In genomic region chr1:152044386-152044785, GRCh38 we compare ENCODE assay signal across 21 cellular contexts. TPM values are rescaled to one million over a fixed set of nuclear protein-coding genes. Genes with fewer than 3 reads are reported as not detected.
DNase-seq lines count a peak whose midpoint lies in the region; ATAC-seq, FAIRE-seq and TF ChIP-seq lines count a peak whose summit lies in the region.
"Had no signal": no experiment of that assay in that cellular context is flagged by ENCODE, and none has a peak within 500 bp of the region (broad histone marks: within the 10 kb centered on the region; RNA-seq: fewer than 3 reads in every experiment).

No MANE protein-coding gene starts in this region.

- no peaks in the 10 kb centered on the region for H4K20me1 ChIP-seq in GM23338 (replicated peaks; ENCODE audit: insufficient read depth)

- no peak overlapping the region; the same call in 2 of the 3 replicates for H3K4me3 Mint-ChIP-seq in GM23338

- H3K18ac ChIP-seq in mesenchymal stem cell (ENCODE audit: low read depth in 1 of 2, low read length in 2 of 2) = no peak overlapping the region

- H2AFZ ChIP-seq in GM23338 (no peak overlapping the region), mesenchymal stem cell (ENCODE audit: low read depth, low read length) (no peak overlapping the region)

- no peak overlapping the region for H3K27ac Mint-ChIP-seq in GM23338

- H3K4ac ChIP-seq in mesenchymal stem cell (ENCODE audit: low read depth in 1 of 2, low read length in 2 of 2) = no peak overlapping the region

- H3K4me1 ChIP-seq in GM23338 (ENCODE audit: insufficient read depth) = peaks cover 40% of the 10 kb centered on the region
- peaks cover 30% of the 10 kb centered on the region for H3K4me1 ChIP-seq in adipocyte (ENCODE audit: control insufficient read depth, insufficient read depth, low read length)
- H3K4me1 ChIP-seq in mesenchymal stem cell (ENCODE audit: control insufficient read depth, insufficient read depth, low read depth, low read length) = peaks cover 9% of the 10 kb centered on the region

- no peak overlapping the region for H3K23ac ChIP-seq in mesenchymal stem cell (ENCODE audit: low read length in 2 of 2)

- H3K27ac ChIP-seq in GM23338 (ENCODE audit: low read depth) (peak overlapping the region; percentile 9; the same call in 1 of the 2 replicates), mesenchymal stem cell (ENCODE audit: low read length, poor library complexity, severe bottlenecking) (no peak overlapping the region)
- H3K27ac ChIP-seq: C4-2B had no signal

- H3K27me3 ChIP-seq in GM23338 (ENCODE audit: insufficient read depth) (peaks cover 21% of the 10 kb centered on the region), adipocyte (replicated peaks; ENCODE audit: control insufficient read depth, insufficient read depth, low read length) (no peaks in the 10 kb centered on the region), mesenchymal stem cell (ENCODE audit: control insufficient read depth in 1 of 2, insufficient read depth in 1 of 2, low read length in 2 of 2) (peaks cover 0 to 27% of the 10 kb centered on the region in 2 experiments)

- no peak overlapping the region for H2BK120ac ChIP-seq in mesenchymal stem cell (ENCODE audit: low read depth, low read length)

- H2BK15ac ChIP-seq in mesenchymal stem cell (ENCODE audit: low read depth, poor library complexity, severe bottlenecking) = no peak overlapping the region

- no peaks in the 10 kb centered on the region for H3K9me3 Mint-ChIP-seq in GM23338

- peaks cover 32% of the 10 kb centered on the region for H3K4me1 Mint-ChIP-seq in GM23338

- peak; percentile 32 for DNase-seq in AG10803 (ENCODE audit: low read depth)
- DNase-seq in GM23338 (ENCODE audit: low spot score) = no peak
- DNase-seq in adipocyte (ENCODE audit: low read depth) = no peak
- no peak for DNase-seq in mesenchymal stem cell
- DNase-seq in GM19239 (ENCODE audit: insufficient read length, low spot score) = no peak
- DNase-seq in activated CD4-positive, alpha-beta T cell treated with anti-CD3 and anti-CD28 coated beads, Interleukin-2, amount 50 U/mL, for 4 hours = no peak
- no peak for DNase-seq in D341Med (ENCODE audit: low spot score)
- DNase-seq: COR-L47, IMR-90, Karpas-422, MM.1S, NCI-H1105 treated with DMSO at 0.1 percent for 48 hours, NCI-H1694 treated with DMSO at 0.1 percent for 48 hours, NCI-H2107, NCI-H2227 treated with DMSO at 0.1 percent for 48 hours, NCI-H524 treated with DMSO at 0.1 percent for 48 hours, SHP77 had no signal

- no peak for TF ChIP-seq CTCF in AG10803 (conservative IDR thresholded peaks at IDR 0.05; ENCODE audit: low read length)
- TF ChIP-seq CTCF in GM23338 (conservative IDR thresholded peaks at IDR 0.05; ENCODE audit: low read depth in 2 of 2) = no peak

- H3K79me2 ChIP-seq in GM23338 (replicated peaks; ENCODE audit: insufficient read depth) = no peaks in the 10 kb centered on the region

- no peak overlapping the region for H3K9ac ChIP-seq in adipocyte (ENCODE audit: low read length)
- H3K9ac ChIP-seq in mesenchymal stem cell (ENCODE audit: low read length) = peak overlapping the region; percentile 69

- H3K27me3 Mint-ChIP-seq in GM23338 (ENCODE audit: insufficient read depth, low read depth, poor library complexity) = peaks cover 12% of the 10 kb centered on the region

- no peaks in the 10 kb centered on the region for H3K9me3 ChIP-seq in adipocyte (ENCODE audit: control insufficient read depth, low read length)
- no peaks in the 10 kb centered on the region for H3K9me3 ChIP-seq in mesenchymal stem cell (ENCODE audit: control insufficient read depth, low read length)

- H3K4me3 ChIP-seq in AG10803 (ENCODE audit: low read length) = no peak overlapping the region
- 0 out of 2 replicates have a peak overlapping the region, but pooled peaks have one; percentile 0 for H3K4me3 ChIP-seq in GM23338
- H3K4me3 ChIP-seq in adipocyte (ENCODE audit: low read length) = peak overlapping the region; percentile 7
- H3K4me3 ChIP-seq in mesenchymal stem cell (ENCODE audit: insufficient read depth in 1 of 2, low read depth in 1 of 2, low read length in 2 of 2) = no peak overlapping the region

- no peak overlapping the region for H2BK5ac ChIP-seq in mesenchymal stem cell (ENCODE audit: low read depth, low read length, poor library complexity, severe bottlenecking)

- WGBS in mesenchymal stem cell = 100% methylated on average over 1 of the region's 3 CpGs

- ATAC-seq in GM23338 (no peak), HG03520 (IDR thresholded peaks at IDR 0.05; ENCODE audit: unreplicated experiment) (no peak)

- H3K36me3 ChIP-seq in GM23338 (ENCODE audit: insufficient read depth) (no peaks in the 10 kb centered on the region), adipocyte (ENCODE audit: control insufficient read depth, insufficient read depth, low read length, severe bottlenecking) (no peaks in the 10 kb centered on the region), mesenchymal stem cell (ENCODE audit: control insufficient read depth in 1 of 2, insufficient read depth in 2 of 2, low read depth in 1 of 2, low read length in 2 of 2) (no peaks in the 10 kb centered on the region)

- no peaks in the 10 kb centered on the region for H3K36me3 Mint-ChIP-seq in GM23338 (ENCODE audit: low read depth)

- no peak overlapping the region for H3K14ac ChIP-seq in mesenchymal stem cell (ENCODE audit: low read length in 2 of 2)

- H4K8ac ChIP-seq in mesenchymal stem cell (ENCODE audit: low read length) = no peak overlapping the region

- peak overlapping the region; percentile 55 for H3K4me2 ChIP-seq in GM23338
- no peak overlapping the region for H3K4me2 ChIP-seq in mesenchymal stem cell (ENCODE audit: low read length, poor library complexity, severe bottlenecking)

- no peak for FAIRE-seq in GM19239 (lab: Jason Lieb, UNC)
- FAIRE-seq: RCC 7860 had no signal

- H3K79me1 ChIP-seq in mesenchymal stem cell (replicated peaks; ENCODE audit: low read length, poor library complexity, severe bottlenecking) = no peaks in the 10 kb centered on the region

- H4K91ac ChIP-seq in mesenchymal stem cell (ENCODE audit: low read length) = no peak overlapping the region

- H2BK12ac ChIP-seq in mesenchymal stem cell (ENCODE audit: low read length in 2 of 2) = no peak overlapping the region

- H2AK5ac ChIP-seq in mesenchymal stem cell (ENCODE audit: low read length, severe bottlenecking) = no peak overlapping the region

- peaks cover 17% of the 10 kb centered on the region for H3K9me2 ChIP-seq in GM23338 (ENCODE audit: insufficient read depth)

- peaks cover 9% of the 10 kb centered on the region for H3F3A ChIP-seq in GM23338 (replicated peaks; ENCODE audit: low read depth)

TF ChIP-seq in GM23338, 12 proteins besides CTCF, POLR2A, EP300 and RAD21 (continues in another document):
- TF ChIP-seq STAT1 (IDR thresholded peaks at IDR 0.05; ENCODE audit: unreplicated experiment) (no peak), JUNB (IDR thresholded peaks at IDR 0.05; ENCODE audit: unreplicated experiment) (no peak), ETS1 (IDR thresholded peaks at IDR 0.05) (no peak)

RNA-seq across cellular contexts. Expression of gene S100A11, which starts 7.6 kb away (rescaled TPM):
- 73.1 and 78.6 TPM in 2 replicates for total RNA-seq in GM23338 (2014; rRNA removed; shearing (Covaris generic))
- polyA plus RNA-seq in GM23338 (2016; fragmentation: Nextera tagmentation; extraction: Ambion mirVana) = 596 and 668 TPM in 2 replicates
- 2,510 TPM for polyA plus RNA-seq in mesenchymal stem cell (2013, experiment 1 of 2)
- polyA plus RNA-seq in mesenchymal stem cell (2013, experiment 2 of 2) = 2,559 TPM

RNA-seq across cellular contexts. Expression of gene TCHHL1, which starts 44.5 kb away (rescaled TPM):
- not detected in 2 replicates for total RNA-seq in GM23338 (2014; rRNA removed; shearing (Covaris generic))
- polyA plus RNA-seq in GM23338 (2016; fragmentation: Nextera tagmentation; extraction: Ambion mirVana) = not detected in 2 replicates
- not detected for polyA plus RNA-seq in mesenchymal stem cell (2013, experiment 1 of 2)
- not detected for polyA plus RNA-seq in mesenchymal stem cell (2013, experiment 2 of 2)
- total RNA-seq: A172, IMR-90 had no signal
- polyA plus RNA-seq: IMR-90 had no signal

RNA-seq across cellular contexts. Expression of gene S100A10, which starts 50.7 kb away (rescaled TPM):
- 25.6 and 35.9 TPM in 2 replicates for total RNA-seq in GM23338 (2014; rRNA removed; shearing (Covaris generic))
- polyA plus RNA-seq in GM23338 (2016; fragmentation: Nextera tagmentation; extraction: Ambion mirVana) = 634 and 677 TPM in 2 replicates
- polyA plus RNA-seq in mesenchymal stem cell (2013, experiment 1 of 2) = 743 TPM
- polyA plus RNA-seq in mesenchymal stem cell (2013, experiment 2 of 2) = 740 TPM

Comparison
In these comparisons a context has a peak if more than half of its experiments do, and no peak if none do; other contexts are left out.
1. H3K4me3 ChIP-seq: peak in GM23338 (single experiment) and adipocyte (single experiment); none in AG10803 (single experiment) and mesenchymal stem cell (0 of 2).